ENCODE assay signal across 2 cellular contexts in genomic region chr2:210028178-210028577, GRCh38.
A peak's percentile ranks its signal among the peaks of the same experiment; 100 is the strongest.
TF ChIP-seq lines count a peak whose summit lies in the region.

No MANE protein-coding gene starts in this region.

TF ChIP-seq in HepG2, 621 proteins besides CTCF, POLR2A, EP300 and RAD21:
- peak; percentile 93 to 95 for TF ChIP-seq MAFK (conservative IDR thresholded peaks at IDR 0.05 in 1 of 2, IDR thresholded peaks at IDR 0.05 in 1 of 2; ENCODE audit: low read length in 2 of 2)
- no peak for TF ChIP-seq ZMAT3 (CRISPR knock-in tag; conservative IDR thresholded peaks at IDR 0.05)
- TF ChIP-seq FIP1L1 (IDR thresholded peaks at IDR 0.05; ENCODE audit: borderline replicate concordance, insufficient read depth, low read depth, low read length) = no peak
- TF ChIP-seq STAT5B (CRISPR knock-in tag; IDR thresholded peaks at IDR 0.05) = no peak
- TF ChIP-seq ZNF276 (CRISPR knock-in tag; IDR thresholded peaks at IDR 0.05; ENCODE audit: low read depth) = no peak
- TF ChIP-seq MAFF (IDR thresholded peaks at IDR 0.05; ENCODE audit: low read depth, low read length) = peak; percentile 92
TF ChIP-seq in HepG2: peak in this region for 2.

TF ChIP-seq in K562, 482 proteins besides CTCF, POLR2A, EP300 and RAD21:
- TF ChIP-seq MAFF (IDR thresholded peaks at IDR 0.05; ENCODE audit: low read length) = peak; percentile 60
- peak; percentile 56 for TF ChIP-seq MAFG (tag; conservative IDR thresholded peaks at IDR 0.05)
- TF ChIP-seq C11orf30 (IDR thresholded peaks at IDR 0.05; ENCODE audit: low read depth) = peak; percentile 59; the same call in 1 of the 2 replicates
- peak; percentile 72 for TF ChIP-seq ZNF316 (IDR thresholded peaks at IDR 0.05)
- TF ChIP-seq AFF1 (IDR thresholded peaks at IDR 0.05; ENCODE audit: low read depth in 1 of 2, partially characterized antibody in 2 of 2) = no peak
- TF ChIP-seq MAFK (IDR thresholded peaks at IDR 0.05; ENCODE audit: low read length) = peak; percentile 49; the same call in 1 of the 2 replicates
- TF ChIP-seq HNRNPK (IDR thresholded peaks at IDR 0.05; ENCODE audit: low read depth, low read length, poor library complexity, severe bottlenecking) = no peak
